In genomic region chr21:46184625-46185555, GRCh38 we compare ENCODE assay signal across 8 cellular contexts. TPM values are rescaled to one million over a fixed set of nuclear protein-coding genes. Genes with fewer than 3 reads are reported as not detected.
A peak's percentile ranks its signal among the peaks of the same experiment; 100 is the strongest.
DNase-seq lines count a peak whose midpoint lies in the region; ATAC-seq and TF ChIP-seq lines count a peak whose summit lies in the region.

No MANE protein-coding gene starts in this region.

- H3K27ac Mint-ChIP-seq in neural progenitor cell = no peak overlapping the region
- H3K27ac Mint-ChIP-seq in stimulated activated naive CD8-positive, alpha-beta T cell treated with anti-CD3 and anti-CD28 coated beads, Interleukin-15, Interleukin-2, amounts not matched to agents 100 ng/mL and 50 ng/mL, for 24 hours = peak overlapping the region; percentile 76

- H3K36me3 ChIP-seq in neural progenitor cell = no peaks in the 10 kb centered on the region

- in situ Hi-C loops in KBM-7 (cut with MboI; ENCODE audit: low pct_unique_long_range_greater_than_20kb, low sequenced_read_pairs) = no loop called here

- H3K4me1 ChIP-seq in foreskin keratinocyte = peaks cover 13% of the 10 kb centered on the region
- peaks cover 14% of the 10 kb centered on the region for H3K4me1 ChIP-seq in neural progenitor cell

- peak overlapping the region; percentile 92 for H3K4me2 ChIP-seq in neural progenitor cell

- H3K9ac ChIP-seq in neural progenitor cell = no peak overlapping the region

- H4K20me1 ChIP-seq in neural progenitor cell (ENCODE audit: low read depth) = peaks cover 2% of the 10 kb centered on the region

- peaks cover 4% of the 10 kb centered on the region for H3K79me2 ChIP-seq in neural progenitor cell (ENCODE audit: low read depth)

- H3K4me3 ChIP-seq in GM12864 (ENCODE audit: low read depth, low read length) (peak overlapping the region; percentile 56), neural progenitor cell (peak overlapping the region; percentile 99)

- peak overlapping the region; percentile 84 for H3K4me3 Mint-ChIP-seq in neural progenitor cell
- H3K4me3 Mint-ChIP-seq in stimulated activated naive CD8-positive, alpha-beta T cell treated with anti-CD3 and anti-CD28 coated beads, Interleukin-15, Interleukin-2, amounts not matched to agents 100 ng/mL and 50 ng/mL, for 24 hours = peak overlapping the region; percentile 82

- H3K36me3 Mint-ChIP-seq in neural progenitor cell = peaks cover 14% of the 10 kb centered on the region
- H3K36me3 Mint-ChIP-seq in stimulated activated naive CD8-positive, alpha-beta T cell treated with anti-CD3 and anti-CD28 coated beads, Interleukin-15, Interleukin-2, amounts not matched to agents 100 ng/mL and 50 ng/mL, for 24 hours (ENCODE audit: low read depth) = no peaks in the 10 kb centered on the region

- peak; percentile 47 for ATAC-seq in foreskin keratinocyte
- no peak for ATAC-seq in HG03159 (IDR thresholded peaks at IDR 0.05; ENCODE audit: unreplicated experiment)

- TF ChIP-seq CTCF in GM12864 (IDR thresholded peaks at IDR 0.05; ENCODE audit: low read depth, low read length, missing control alignments) = no peak
- no peak for TF ChIP-seq CTCF in foreskin keratinocyte (conservative IDR thresholded peaks at IDR 0.05)
- no peak for TF ChIP-seq CTCF in neural progenitor cell (IDR thresholded peaks at IDR 0.05)

- H3F3A ChIP-seq in neural progenitor cell (ENCODE audit: low read depth) = peaks cover 13% of the 10 kb centered on the region

- H3K9me3 Mint-ChIP-seq in neural progenitor cell = no peaks in the 10 kb centered on the region
- no peaks in the 10 kb centered on the region for H3K9me3 Mint-ChIP-seq in stimulated activated naive CD8-positive, alpha-beta T cell treated with anti-CD3 and anti-CD28 coated beads, Interleukin-15, Interleukin-2, amounts not matched to agents 100 ng/mL and 50 ng/mL, for 24 hours

- H3K27ac ChIP-seq in foreskin keratinocyte (peak overlapping the region; percentile 33), neural progenitor cell (no peak overlapping the region)

- DNase-seq in GM12864 (ENCODE audit: low read depth) = peak; percentile 52
- peak; percentile 34 for DNase-seq in KBM-7
- peak; percentile 85 for DNase-seq in SIG-M5 (lab: John Stamatoyannopoulos, UW)
- peak; percentile 20 to 62 (median 40) for DNase-seq in activated naive CD4-positive, alpha-beta T cell (lab: John Stamatoyannopoulos, UW)
- peak; percentile 71 to 80 for DNase-seq in foreskin keratinocyte
- peak; percentile 93 for DNase-seq in neural progenitor cell (ENCODE audit: low spot score)

- H3K27me3 Mint-ChIP-seq in neural progenitor cell (ENCODE audit: insufficient read depth, low read depth) = peaks cover 2% of the 10 kb centered on the region
- no peaks in the 10 kb centered on the region for H3K27me3 Mint-ChIP-seq in stimulated activated naive CD8-positive, alpha-beta T cell treated with anti-CD3 and anti-CD28 coated beads, Interleukin-15, Interleukin-2, amounts not matched to agents 100 ng/mL and 50 ng/mL, for 24 hours

- H3K9me3 ChIP-seq in neural progenitor cell (ENCODE audit: low read depth) = no peaks in the 10 kb centered on the region

- H2AFZ ChIP-seq in neural progenitor cell (replicated peaks) = peak overlapping the region; percentile 95

- H3K27me3 ChIP-seq in foreskin keratinocyte = no peaks in the 10 kb centered on the region
- no peaks in the 10 kb centered on the region for H3K27me3 ChIP-seq in neural progenitor cell

- H3K4me1 Mint-ChIP-seq in neural progenitor cell = peaks cover 39% of the 10 kb centered on the region
- no peaks in the 10 kb centered on the region for H3K4me1 Mint-ChIP-seq in stimulated activated naive CD8-positive, alpha-beta T cell treated with anti-CD3 and anti-CD28 coated beads, Interleukin-15, Interleukin-2, amounts not matched to agents 100 ng/mL and 50 ng/mL, for 24 hours (ENCODE audit: low read depth)

RNA-seq across cellular contexts. Expression of gene SPATC1L, which starts 0.6 kb away (rescaled TPM):
- total RNA-seq in foreskin keratinocyte (7.8 and 8.9 TPM in 2 replicates), neural progenitor cell (ENCODE audit: low replicate concordance) (5.1 and 20.2 TPM in 2 replicates)
- polyA plus RNA-seq in foreskin keratinocyte = 10.4 and 12.6 TPM in 2 replicates

RNA-seq across cellular contexts. Expression of gene FTCD, which starts 29.5 kb away (rescaled TPM):
- not detected in 2 replicates for total RNA-seq in foreskin keratinocyte
- polyA plus RNA-seq in foreskin keratinocyte = not detected in 2 replicates
- 0.96 TPM in 1 of 2 replicates, not detected in the other for total RNA-seq in neural progenitor cell (ENCODE audit: low replicate concordance)

RNA-seq across cellular contexts. Expression of gene LSS, which starts 43.7 kb away (rescaled TPM):
- total RNA-seq in foreskin keratinocyte (152 and 172 TPM in 2 replicates), neural progenitor cell (ENCODE audit: low replicate concordance) (26.7 and 90.5 TPM in 2 replicates)
- polyA plus RNA-seq in foreskin keratinocyte = 118 and 129 TPM in 2 replicates

Comparison
In these comparisons a context has a peak if more than half of its experiments do, and no peak if none do; other contexts are left out.
1. DNase-seq: peak in every context shown above with its lines; median percentile 93 in neural progenitor cell; 85 in SIG-M5; 76 in foreskin keratinocyte; 52 in GM12864; 40 in activated naive CD4-positive, alpha-beta T cell; 34 in KBM-7.